In genomic region chr1:175314300-175314699, GRCh38 we compare ENCODE assay signal across 15 cellular contexts.
A peak's percentile ranks its signal among the peaks of the same experiment; 100 is the strongest.
DNase-seq lines count a peak whose midpoint lies in the region; ATAC-seq, FAIRE-seq and TF ChIP-seq lines count a peak whose summit lies in the region.
"Had no signal": no experiment of that assay in that cellular context is flagged by ENCODE, and none has a peak within 500 bp of the region (broad histone marks: within the 10 kb centered on the region; RNA-seq: fewer than 3 reads in every experiment).

No MANE protein-coding gene starts in this region.

- no peak overlapping the region for H3K4me2 ChIP-seq in astrocyte (ENCODE audit: low read length)
- H3K4me2 ChIP-seq in keratinocyte (ENCODE audit: control insufficient read depth, extremely low read depth, insufficient read depth, low read depth, low read length), result no peak overlapping the region

- no peaks in the 10 kb centered on the region for H3K36me3 ChIP-seq in astrocyte (ENCODE audit: insufficient read depth, low read length)
- H3K36me3 ChIP-seq in keratinocyte (ENCODE audit: control insufficient read depth in 2 of 2, extremely low read depth in 1 of 2, insufficient read depth in 2 of 2, low read length in 2 of 2), result no peaks in the 10 kb centered on the region
- H3K36me3 ChIP-seq: left lung had no signal

- H2AFZ ChIP-seq in astrocyte (ENCODE audit: low read depth, low read length) (no peak overlapping the region), keratinocyte (ENCODE audit: control insufficient read depth, low read length) (peak overlapping the region; percentile 27)

- no peak overlapping the region for H3K27ac ChIP-seq in astrocyte (ENCODE audit: low read depth, low read length)
- no peak overlapping the region for H3K27ac ChIP-seq in keratinocyte (ENCODE audit: control insufficient read depth, insufficient read depth, low read length)
- H3K27ac ChIP-seq: dorsolateral prefrontal cortex, left lung had no signal

- dilution Hi-C loops in keratinocyte (cut with MboI; ENCODE audit: extremely low pct_ligation_motif_present, low sequenced_read_pairs), result no loop called here

- no peaks in the 10 kb centered on the region for H3K27me3 ChIP-seq in astrocyte (ENCODE audit: insufficient read depth, low read length)
- H3K27me3 ChIP-seq in keratinocyte (ENCODE audit: control insufficient read depth, extremely low read depth, insufficient read depth, low read length), result no peaks in the 10 kb centered on the region
- H3K27me3 ChIP-seq: left lung had no signal

- peak in 10 of 14 donors; percentile 7 to 88 (median 28) for DNase-seq in C1 segment of cervical spinal cord (lab: John Stamatoyannopoulos, UW)
- DNase-seq in HT1080 (ENCODE audit: low read depth), result peak; percentile 51
- DNase-seq in astrocyte (ENCODE audit: low read depth), result no peak
- DNase-seq in keratinocyte (ENCODE audit: low read depth, low spot score), result no peak
- DNase-seq in GM12891 (ENCODE audit: insufficient read length, low spot score), result no peak
- no peak for DNase-seq in NAMALWA (ENCODE audit: low spot score)
- DNase-seq in germinal center (ENCODE audit: low spot score), result no peak
- DNase-seq: activated gamma-delta T cell treated with Interleukin-2 at 50 U/mL for 16 hours, hippocampal formation, left lung, naive B cell, NCI-H187 treated with DMSO at 0.1 percent for 48 hours had no signal

- H4K20me1 ChIP-seq in astrocyte (ENCODE audit: insufficient read depth, low read length) (no peaks in the 10 kb centered on the region), keratinocyte (ENCODE audit: control insufficient read depth, extremely low read depth, insufficient read depth, low read length) (no peaks in the 10 kb centered on the region)

- H3K9me1 ChIP-seq in keratinocyte (ENCODE audit: control insufficient read depth, extremely low read depth, insufficient read depth, low read length), result no peaks in the 10 kb centered on the region

- peaks cover 6% of the 10 kb centered on the region for H3K27me3 Mint-ChIP-seq in astrocyte (ENCODE audit: low read depth, unreplicated experiment)
- H3K27me3 Mint-ChIP-seq: naive B cell had no signal

- H3K4me3 Mint-ChIP-seq in astrocyte (ENCODE audit: unreplicated experiment), result no peak overlapping the region
- H3K4me3 Mint-ChIP-seq: naive B cell had no signal

- TF ChIP-seq POLR2A in GM12891 (IDR thresholded peaks at IDR 0.05; ENCODE audit: low read depth, low read length), result no peak

- H3K79me2 ChIP-seq in astrocyte (ENCODE audit: insufficient read depth, low read length) (no peaks in the 10 kb centered on the region), keratinocyte (ENCODE audit: control insufficient read depth, insufficient read depth, low read length) (no peaks in the 10 kb centered on the region)

- no peaks in the 10 kb centered on the region for H3K36me3 Mint-ChIP-seq in astrocyte (ENCODE audit: low read depth, unreplicated experiment)
- H3K36me3 Mint-ChIP-seq: naive B cell had no signal

- H3K4me3 ChIP-seq in astrocyte (ENCODE audit: insufficient read depth, low read depth, low read length) (no peak overlapping the region), keratinocyte (ENCODE audit: control insufficient read depth in 2 of 3, extremely low read depth in 1 of 3, insufficient read depth in 2 of 3, low read depth in 1 of 3, low read length in 3 of 3) (no peak overlapping the region)
- H3K4me3 ChIP-seq: dorsolateral prefrontal cortex, left lung had no signal

- TF ChIP-seq CTCF in astrocyte (IDR thresholded peaks at IDR 0.05; ENCODE audit: insufficient read depth, low read depth, low read length) (no peak), keratinocyte (optimal IDR thresholded peaks at IDR 0.05 in 1 of 3, IDR thresholded peaks at IDR 0.05 in 1 of 3, conservative IDR thresholded peaks at IDR 0.05 in 1 of 3; ENCODE audit: extremely low read depth in 1 of 3, insufficient read depth in 2 of 3, low read length in 3 of 3) (peak in 1 of 3 experiments; percentile 31)

- H3K9me3 Mint-ChIP-seq in astrocyte (ENCODE audit: unreplicated experiment), result no peaks in the 10 kb centered on the region
- H3K9me3 Mint-ChIP-seq: naive B cell had no signal

- no peaks in the 10 kb centered on the region for H3K9me3 ChIP-seq in astrocyte (ENCODE audit: insufficient read depth, low read depth, low read length)
- H3K9me3 ChIP-seq in keratinocyte (ENCODE audit: control insufficient read depth, low read depth, low read length), result no peaks in the 10 kb centered on the region
- H3K9me3 ChIP-seq: left lung had no signal

- H3K4me1 Mint-ChIP-seq in astrocyte (ENCODE audit: low read depth, unreplicated experiment), result peaks cover 14% of the 10 kb centered on the region

- H3K9ac ChIP-seq in astrocyte (ENCODE audit: low read length), result no peak overlapping the region
- no peak overlapping the region for H3K9ac ChIP-seq in keratinocyte (ENCODE audit: control insufficient read depth, extremely low read depth, insufficient read depth, low read length)

- H3K4me1 ChIP-seq in astrocyte (ENCODE audit: insufficient read depth, low read length), result no peaks in the 10 kb centered on the region
- peaks cover 2% of the 10 kb centered on the region for H3K4me1 ChIP-seq in keratinocyte (ENCODE audit: control insufficient read depth, extremely low read depth, insufficient read depth, low read length)

- FAIRE-seq in astrocyte (lab: Jason Lieb, UNC) (no peak), keratinocyte (lab: Jason Lieb, UNC) (no peak), GM12891 (lab: Jason Lieb, UNC) (no peak)

- peak overlapping the region; percentile 50 for H3K27ac Mint-ChIP-seq in astrocyte (ENCODE audit: unreplicated experiment)
- H3K27ac Mint-ChIP-seq: progenitor cell of endocrine pancreas had no signal

- no peak for ATAC-seq in HG03469 (IDR thresholded peaks at IDR 0.05; ENCODE audit: unreplicated experiment)
- ATAC-seq: left lung had no signal

TF ChIP-seq in GM12891, 5 proteins besides CTCF, POLR2A, EP300 and RAD21:
- no peak for TF ChIP-seq PAX5 (IDR thresholded peaks at IDR 0.05; ENCODE audit: insufficient read depth, low read length, severe bottlenecking)
- no peak for TF ChIP-seq POLR2AphosphoS5 (IDR thresholded peaks at IDR 0.05; ENCODE audit: low read depth, low read length)
- TF ChIP-seq TAF1 (IDR thresholded peaks at IDR 0.05; ENCODE audit: low read depth, low read length), result no peak
- TF ChIP-seq SPI1 (IDR thresholded peaks at IDR 0.05; ENCODE audit: low read depth, low read length), result no peak
- no peak for TF ChIP-seq POU2F2 (IDR thresholded peaks at IDR 0.05; ENCODE audit: low read depth, low read length)

Comparison
In these comparisons a context has a peak if more than half of its experiments do, and no peak if none do; other contexts are left out.
1. DNase-seq: peak in C1 segment of cervical spinal cord (10 of 14) and HT1080 (single experiment); none in astrocyte (single experiment), keratinocyte (single experiment), GM12891 (single experiment), NAMALWA (single experiment) and germinal center (single experiment).